Comparison of ENCODE assay signal across 1 cellular context in genomic region chr4:48801739-48802138, GRCh38.
TF ChIP-seq lines count a peak whose summit lies in the region.

No MANE protein-coding gene starts in this region.

TF ChIP-seq in HCT116, 20 proteins besides CTCF, POLR2A, EP300 and RAD21:
- TF ChIP-seq YY1 (IDR thresholded peaks at IDR 0.05; ENCODE audit: extremely low read depth, insufficient replicate concordance, low read depth, low read length) (no peak), ATF3 (IDR thresholded peaks at IDR 0.05) (no peak), EGR1 (IDR thresholded peaks at IDR 0.05; ENCODE audit: low read depth) (no peak), ELF1 (IDR thresholded peaks at IDR 0.05; ENCODE audit: borderline replicate concordance, low read depth) (no peak), EZH2phosphoT487 (IDR thresholded peaks at IDR 0.05; ENCODE audit: borderline replicate concordance) (no peak), ZFX (IDR thresholded peaks at IDR 0.05) (no peak), ZNF274 (IDR thresholded peaks at IDR 0.05; ENCODE audit: low read depth, low read length) (no peak), SP1 (IDR thresholded peaks at IDR 0.05; ENCODE audit: low read depth) (no peak), CBX3 (IDR thresholded peaks at IDR 0.05; ENCODE audit: low read depth) (no peak)
- TF ChIP-seq, protein P1, sequence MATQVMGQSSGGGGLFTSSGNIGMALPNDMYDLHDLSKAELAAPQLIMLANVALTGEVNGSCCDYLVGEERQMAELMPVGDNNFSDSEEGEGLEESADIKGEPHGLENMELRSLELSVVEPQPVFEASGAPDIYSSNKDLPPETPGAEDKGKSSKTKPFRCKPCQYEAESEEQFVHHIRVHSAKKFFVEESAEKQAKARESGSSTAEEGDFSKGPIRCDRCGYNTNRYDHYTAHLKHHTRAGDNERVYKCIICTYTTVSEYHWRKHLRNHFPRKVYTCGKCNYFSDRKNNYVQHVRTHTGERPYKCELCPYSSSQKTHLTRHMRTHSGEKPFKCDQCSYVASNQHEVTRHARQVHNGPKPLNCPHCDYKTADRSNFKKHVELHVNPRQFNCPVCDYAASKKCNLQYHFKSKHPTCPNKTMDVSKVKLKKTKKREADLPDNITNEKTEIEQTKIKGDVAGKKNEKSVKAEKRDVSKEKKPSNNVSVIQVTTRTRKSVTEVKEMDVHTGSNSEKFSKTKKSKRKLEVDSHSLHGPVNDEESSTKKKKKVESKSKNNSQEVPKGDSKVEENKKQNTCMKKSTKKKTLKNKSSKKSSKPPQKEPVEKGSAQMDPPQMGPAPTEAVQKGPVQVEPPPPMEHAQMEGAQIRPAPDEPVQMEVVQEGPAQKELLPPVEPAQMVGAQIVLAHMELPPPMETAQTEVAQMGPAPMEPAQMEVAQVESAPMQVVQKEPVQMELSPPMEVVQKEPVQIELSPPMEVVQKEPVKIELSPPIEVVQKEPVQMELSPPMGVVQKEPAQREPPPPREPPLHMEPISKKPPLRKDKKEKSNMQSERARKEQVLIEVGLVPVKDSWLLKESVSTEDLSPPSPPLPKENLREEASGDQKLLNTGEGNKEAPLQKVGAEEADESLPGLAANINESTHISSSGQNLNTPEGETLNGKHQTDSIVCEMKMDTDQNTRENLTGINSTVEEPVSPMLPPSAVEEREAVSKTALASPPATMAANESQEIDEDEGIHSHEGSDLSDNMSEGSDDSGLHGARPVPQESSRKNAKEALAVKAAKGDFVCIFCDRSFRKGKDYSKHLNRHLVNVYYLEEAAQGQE (IDR thresholded peaks at IDR 0.05; ENCODE audit: low read depth): no peak
